ENCODE assay signal across 8 cellular contexts in genomic region chr1:207672525-207673130, GRCh38. TPM values are rescaled to one million over a fixed set of nuclear protein-coding genes. Genes with fewer than 3 reads are reported as not detected.
DNase-seq lines count a peak whose midpoint lies in the region; ATAC-seq and TF ChIP-seq lines count a peak whose summit lies in the region.

No MANE protein-coding gene starts in this region.

- no peak overlapping the region for H3K27ac ChIP-seq in liver (ENCODE audit: low read depth in 1 of 2, low read length in 2 of 2)

- H3K27me3 Mint-ChIP-seq in activated naive CD4-positive, alpha-beta T cell treated with anti-CD3 and anti-CD28 coated beads, Interleukin-2, amount 10 ng/mL, durations not matched to agents 7 days and 5 days, result peaks cover 47% of the 10 kb centered on the region

- no peaks in the 10 kb centered on the region for H3K36me3 ChIP-seq in liver (ENCODE audit: control insufficient read depth in 4 of 4, insufficient read depth in 3 of 4, low read depth in 1 of 4, low read length in 3 of 4)

- H3K9me3 Mint-ChIP-seq in activated naive CD4-positive, alpha-beta T cell treated with anti-CD3 and anti-CD28 coated beads, Interleukin-2, amount 10 ng/mL, durations not matched to agents 7 days and 5 days, result no peaks in the 10 kb centered on the region

- H3K36me3 Mint-ChIP-seq in activated naive CD4-positive, alpha-beta T cell treated with anti-CD3 and anti-CD28 coated beads, Interleukin-2, amount 10 ng/mL, durations not matched to agents 7 days and 5 days, result no peaks in the 10 kb centered on the region

- H3K9ac ChIP-seq in liver (ENCODE audit: low read depth in 1 of 2, low read length in 2 of 2), result no peak overlapping the region

- no peak overlapping the region for H3K4me3 ChIP-seq in AG04449 (ENCODE audit: low read depth, low read length)
- no peak overlapping the region for H3K4me3 ChIP-seq in astrocyte of the spinal cord (ENCODE audit: low read depth, low read length)
- no peak overlapping the region for H3K4me3 ChIP-seq in liver (ENCODE audit: low read depth in 1 of 3, low read length in 3 of 3)

- peak; percentile 28 for TF ChIP-seq CTCF in AG04449 (IDR thresholded peaks at IDR 0.05; ENCODE audit: insufficient read depth, low read length, missing control alignments)
- peak; percentile 72 for TF ChIP-seq CTCF in GM13977 (IDR thresholded peaks at IDR 0.05; ENCODE audit: extremely low read depth, insufficient read depth, missing control alignments)
- peak; percentile 41 for TF ChIP-seq CTCF in astrocyte of the spinal cord (IDR thresholded peaks at IDR 0.05; ENCODE audit: low read depth, low read length)
- peak; percentile 29 for TF ChIP-seq CTCF in liver (IDR thresholded peaks at IDR 0.05; ENCODE audit: low read depth, low read length, missing input control)

- no peak for DNase-seq in AG04449 (ENCODE audit: low read depth, low spot score)
- DNase-seq in GM13977 (ENCODE audit: low spot score), result peak; percentile 44
- peak; percentile 20 for DNase-seq in NCI-H2196 (lab: John Stamatoyannopoulos, UW; ENCODE audit: unreplicated experiment)
- DNase-seq in astrocyte of the spinal cord (ENCODE audit: low read depth, low spot score), result peak; percentile 14
- DNase-seq in activated naive CD4-positive, alpha-beta T cell treated with anti-CD3 and anti-CD28 coated beads, Interleukin-2, amount 10 ng/mL, durations not matched to agents 7 days and 5 days, result no peak
- DNase-seq in NK-92 treated with Interleukin-12 subunit alpha and Interleukin-12 subunit beta, amount 100 ng/mL, for 24 hours (lab: John Stamatoyannopoulos, UW), result no peak

- H3K27me3 ChIP-seq in liver (ENCODE audit: control insufficient read depth in 4 of 4, insufficient read depth in 4 of 4, low read length in 3 of 4), result peaks cover 0 to 9% (median 2%) of the 10 kb centered on the region in 4 donors

- 28% methylated on average over 5 of the region's 5 CpGs for WGBS in liver

- H3K9me3 ChIP-seq in liver (ENCODE audit: control insufficient read depth in 4 of 4, low read length in 3 of 4), result no peaks in the 10 kb centered on the region

- in situ Hi-C loops in GM13977 (cut with MboI; ENCODE audit: low pct_unique_long_range_greater_than_20kb, low sequenced_read_pairs, unreplicated experiment), result no loop called here
- in situ Hi-C loops in astrocyte of the spinal cord (cut with HindIII; ENCODE audit: low sequenced_read_pairs), result no loop called here

- no peak overlapping the region for H3K27ac Mint-ChIP-seq in activated naive CD4-positive, alpha-beta T cell treated with anti-CD3 and anti-CD28 coated beads, Interleukin-2, amount 10 ng/mL, durations not matched to agents 7 days and 5 days

- no peak overlapping the region for H3K4me3 Mint-ChIP-seq in activated naive CD4-positive, alpha-beta T cell treated with anti-CD3 and anti-CD28 coated beads, Interleukin-2, amount 10 ng/mL, durations not matched to agents 7 days and 5 days

- CTCF ChIA-PET in AG04449 (lab: Yijun Ruan, JAX), result interaction anchor here (1.1 to 2.1 kb wide), 4 partner anchors 18 to 94 kb away, joined by 3 to 6 read pairs (median 4); no protein-coding TSS in a partner anchor
- CTCF ChIA-PET in activated naive CD4-positive, alpha-beta T cell treated with anti-CD3 and anti-CD28 coated beads, Interleukin-2, amount 10 ng/mL, durations not matched to agents 7 days and 5 days (lab: Charles Lee), result interaction anchor here (1.2 kb wide), 1 partner anchor 53 kb away, joined by 4 read pairs; no protein-coding TSS in a partner anchor

- POLR2A ChIA-PET in AG04449 (lab: Yijun Ruan, JAX), result no interaction called here

- TF ChIP-seq RAD21 in liver (IDR thresholded peaks at IDR 0.05), result peak; percentile 65 to 81

- no peak for ATAC-seq in GM21576 (IDR thresholded peaks at IDR 0.05; ENCODE audit: unreplicated experiment)

- H3K4me1 ChIP-seq in liver (ENCODE audit: control insufficient read depth in 4 of 4, insufficient read depth in 4 of 4, low read length in 3 of 4), result peaks cover 0 to 4% (median 0%) of the 10 kb centered on the region in 4 donors

- peaks cover 2% of the 10 kb centered on the region for H3K4me1 Mint-ChIP-seq in activated naive CD4-positive, alpha-beta T cell treated with anti-CD3 and anti-CD28 coated beads, Interleukin-2, amount 10 ng/mL, durations not matched to agents 7 days and 5 days

TF ChIP-seq in liver, 16 proteins besides CTCF, POLR2A, EP300 and RAD21:
- TF ChIP-seq FOXA2 (IDR thresholded peaks at IDR 0.05) (no peak), YY1 (IDR thresholded peaks at IDR 0.05) (no peak), RXRA (IDR thresholded peaks at IDR 0.05) (no peak), TAF1 (conservative IDR thresholded peaks at IDR 0.05) (no peak), JUND (IDR thresholded peaks at IDR 0.05) (no peak), ATF3 (IDR thresholded peaks at IDR 0.05) (no peak), HNF4G (IDR thresholded peaks at IDR 0.05) (no peak), REST (IDR thresholded peaks at IDR 0.05) (no peak), SP1 (IDR thresholded peaks at IDR 0.05) (no peak), GABPA (IDR thresholded peaks at IDR 0.05 in 1 of 2, conservative IDR thresholded peaks at IDR 0.05 in 1 of 2) (no peak), MAX (IDR thresholded peaks at IDR 0.05) (no peak), EGR1 (IDR thresholded peaks at IDR 0.05; ENCODE audit: low read depth in 2 of 2) (no peak), HNF4A (conservative IDR thresholded peaks at IDR 0.05) (no peak), ZBTB33 (IDR thresholded peaks at IDR 0.05) (no peak), NR2F2 (IDR thresholded peaks at IDR 0.05) (no peak), FOXA1 (IDR thresholded peaks at IDR 0.05) (no peak)

RNA-seq across cellular contexts. Expression of gene CR1L, which starts 27.7 kb away (rescaled TPM):
- 10 to 100 TPM in 1 of 2 donors, under 1 TPM in 1; 0.33 to 30.9 TPM for total RNA-seq in liver
- under 1 TPM; 0.18 to 0.50 TPM for polyA plus RNA-seq in liver

Comparison
In these comparisons a context has a peak if more than half of its experiments do, and no peak if none do; other contexts are left out.
1. DNase-seq: peak in GM13977 (single experiment), NCI-H2196 (single experiment) and astrocyte of the spinal cord (single experiment); none in AG04449 (single experiment), activated naive CD4-positive, alpha-beta T cell treated with anti-CD3 and anti-CD28 coated beads, Interleukin-2, amount 10 ng/mL, durations not matched to agents 7 days and 5 days (single experiment) and NK-92 treated with Interleukin-12 subunit alpha and Interleukin-12 subunit beta, amount 100 ng/mL, for 24 hours (single experiment).
2. Peak in every context shown above with its lines, with median percentiles within 50 percentile points of each other: CTCF ChIP-seq.